In genomic region chr1:19454265-19455198, GRCh38 we compare ENCODE assay signal across 8 cellular contexts. TPM values are rescaled to one million over a fixed set of nuclear protein-coding genes. Genes with fewer than 3 reads are reported as not detected.
A peak's percentile ranks its signal among the peaks of the same experiment; 100 is the strongest.
DNase-seq lines count a peak whose midpoint lies in the region; ATAC-seq and TF ChIP-seq lines count a peak whose summit lies in the region.

No MANE protein-coding gene starts in this region.

- intact Hi-C loops in activated T-helper 2 cell treated with anti-CD3 and anti-CD28 coated beads, Interferon-gamma antibody, Interleukin-2, Interleukin-4, amounts not matched to agents 10 μg/mL and 5 μg/mL and 100 μg/mL, durations not matched to agents 14 hours and 24 hours and 36 hours (cut with micrococcal nuclease), result no loop called here

- H3K27me3 Mint-ChIP-seq in HFFc6 (ENCODE audit: insufficient read depth), result peaks cover 1% of the 10 kb centered on the region
- no peaks in the 10 kb centered on the region for H3K27me3 Mint-ChIP-seq in activated T-helper 2 cell treated with anti-CD3 and anti-CD28 coated beads, Interferon-gamma antibody, Interleukin-2, Interleukin-4, amounts not matched to agents 10 μg/mL and 5 μg/mL and 100 μg/mL, durations not matched to agents 14 hours and 24 hours and 36 hours (ENCODE audit: low read depth)
- no peaks in the 10 kb centered on the region for H3K27me3 Mint-ChIP-seq in stimulated activated memory B cell treated with anti-CD40 and anti-IgM and Interleukin-4, amounts not matched to agents 10 μg/mL and 1 μg/mL and 100 μg/mL, for 72 hours

- no peak for TF ChIP-seq CTCF in HFFc6 (IDR thresholded peaks at IDR 0.05)

- H3K36me3 Mint-ChIP-seq in HFFc6 (ENCODE audit: low read depth), result peaks cover 5% of the 10 kb centered on the region
- peaks cover 26% of the 10 kb centered on the region for H3K36me3 Mint-ChIP-seq in activated T-helper 2 cell treated with anti-CD3 and anti-CD28 coated beads, Interferon-gamma antibody, Interleukin-2, Interleukin-4, amounts not matched to agents 10 μg/mL and 5 μg/mL and 100 μg/mL, durations not matched to agents 14 hours and 24 hours and 36 hours (ENCODE audit: low read depth)
- peaks cover 26% of the 10 kb centered on the region for H3K36me3 Mint-ChIP-seq in stimulated activated memory B cell treated with anti-CD40 and anti-IgM and Interleukin-4, amounts not matched to agents 10 μg/mL and 1 μg/mL and 100 μg/mL, for 72 hours

- DNase-seq in HFFc6, result peak; percentile 48
- no peak for DNase-seq in activated T-helper 2 cell treated with anti-CD3 and anti-CD28 coated beads, Interferon-gamma antibody, Interleukin-2, Interleukin-4, amounts not matched to agents 10 μg/mL and 5 μg/mL and 100 μg/mL, durations not matched to agents 14 hours and 24 hours and 36 hours (ENCODE audit: low spot score)
- DNase-seq in kidney tubule cell (ENCODE audit: low spot score), result peak; percentile 38
- DNase-seq in NCI-H2171 (lab: John Stamatoyannopoulos, UW), result no peak
- no peak for DNase-seq in stimulated activated CD4-positive, alpha-beta T cell treated with anti-CD3 and anti-CD28 coated beads, Interleukin-2, amount 100 ng/mL, for 48 hours

- H3K27ac Mint-ChIP-seq in HFFc6, result peak overlapping the region; percentile 96
- H3K27ac Mint-ChIP-seq in activated T-helper 2 cell treated with anti-CD3 and anti-CD28 coated beads, Interferon-gamma antibody, Interleukin-2, Interleukin-4, amounts not matched to agents 10 μg/mL and 5 μg/mL and 100 μg/mL, durations not matched to agents 14 hours and 24 hours and 36 hours, result peak overlapping the region; percentile 58
- H3K27ac Mint-ChIP-seq in stimulated activated memory B cell treated with anti-CD40 and anti-IgM and Interleukin-4, amounts not matched to agents 10 μg/mL and 1 μg/mL and 100 μg/mL, for 72 hours, result peak overlapping the region; percentile 71

- H3K9me3 Mint-ChIP-seq in HFFc6, result no peaks in the 10 kb centered on the region
- H3K9me3 Mint-ChIP-seq in activated T-helper 2 cell treated with anti-CD3 and anti-CD28 coated beads, Interferon-gamma antibody, Interleukin-2, Interleukin-4, amounts not matched to agents 10 μg/mL and 5 μg/mL and 100 μg/mL, durations not matched to agents 14 hours and 24 hours and 36 hours, result no peaks in the 10 kb centered on the region
- no peaks in the 10 kb centered on the region for H3K9me3 Mint-ChIP-seq in stimulated activated memory B cell treated with anti-CD40 and anti-IgM and Interleukin-4, amounts not matched to agents 10 μg/mL and 1 μg/mL and 100 μg/mL, for 72 hours

- peak overlapping the region; percentile 73 for H3K4me3 Mint-ChIP-seq in HFFc6
- no peak overlapping the region for H3K4me3 Mint-ChIP-seq in activated T-helper 2 cell treated with anti-CD3 and anti-CD28 coated beads, Interferon-gamma antibody, Interleukin-2, Interleukin-4, amounts not matched to agents 10 μg/mL and 5 μg/mL and 100 μg/mL, durations not matched to agents 14 hours and 24 hours and 36 hours (ENCODE audit: low read depth)
- peak overlapping the region; percentile 47 for H3K4me3 Mint-ChIP-seq in stimulated activated memory B cell treated with anti-CD40 and anti-IgM and Interleukin-4, amounts not matched to agents 10 μg/mL and 1 μg/mL and 100 μg/mL, for 72 hours

- peak; percentile 75 for ATAC-seq in stimulated activated memory B cell treated with anti-CD40 and anti-IgM and Interleukin-4, amounts not matched to agents 10 μg/mL and 1 μg/mL and 100 μg/mL, for 72 hours
- ATAC-seq in GM21367 (IDR thresholded peaks at IDR 0.05; ENCODE audit: unreplicated experiment) (no peak), HG03135 (IDR thresholded peaks at IDR 0.05; ENCODE audit: unreplicated experiment) (no peak)

- peaks cover 96% of the 10 kb centered on the region for H3K4me1 Mint-ChIP-seq in HFFc6 (ENCODE audit: low read depth)
- H3K4me1 Mint-ChIP-seq in activated T-helper 2 cell treated with anti-CD3 and anti-CD28 coated beads, Interferon-gamma antibody, Interleukin-2, Interleukin-4, amounts not matched to agents 10 μg/mL and 5 μg/mL and 100 μg/mL, durations not matched to agents 14 hours and 24 hours and 36 hours (ENCODE audit: low read depth), result peaks cover 70% of the 10 kb centered on the region
- H3K4me1 Mint-ChIP-seq in stimulated activated memory B cell treated with anti-CD40 and anti-IgM and Interleukin-4, amounts not matched to agents 10 μg/mL and 1 μg/mL and 100 μg/mL, for 72 hours, result peaks cover 92% of the 10 kb centered on the region

RNA-seq across cellular contexts. Expression of gene CAPZB, which starts 30.8 kb away (rescaled TPM):
- 100 to 1,000 TPM; 565 to 646 (median 603) TPM for total RNA-seq in HFFc6 (2021; fragmentation: NEBNext Ultra II Directional; extraction: Animal tissue kit (Norgen Biotek cat#: 25700))
- total RNA-seq in activated T-helper 2 cell treated with anti-CD3 and anti-CD28 coated beads, Interferon-gamma antibody, Interleukin-2, Interleukin-4, amounts not matched to agents 10 μg/mL and 5 μg/mL and 100 μg/mL, durations not matched to agents 14 hours and 24 hours and 36 hours, result 329 and 336 TPM in 2 replicates

Comparison
In these comparisons a context has a peak if more than half of its experiments do, and no peak if none do; other contexts are left out.
1. DNase-seq: peak in HFFc6 (single experiment) and kidney tubule cell (single experiment); none in activated T-helper 2 cell treated with anti-CD3 and anti-CD28 coated beads, Interferon-gamma antibody, Interleukin-2, Interleukin-4, amounts not matched to agents 10 μg/mL and 5 μg/mL and 100 μg/mL, durations not matched to agents 14 hours and 24 hours and 36 hours (single experiment), NCI-H2171 (single experiment) and stimulated activated CD4-positive, alpha-beta T cell treated with anti-CD3 and anti-CD28 coated beads, Interleukin-2, amount 100 ng/mL, for 48 hours (0 of 2).
2. Peak in every context shown above with its lines, with median percentiles within 50 percentile points of each other: H3K27ac Mint-ChIP-seq.